ENCODE assay signal across 18 cellular contexts in genomic region chr5:82494942-82495341, GRCh38.
DNase-seq lines count a peak whose midpoint lies in the region; ATAC-seq, FAIRE-seq and TF ChIP-seq lines count a peak whose summit lies in the region.
"Had no signal": no experiment of that assay in that cellular context is flagged by ENCODE, and none has a peak within 500 bp of the region (broad histone marks: within the 10 kb centered on the region; RNA-seq: fewer than 3 reads in every experiment).

No MANE protein-coding gene starts in this region.

- POLR2A ChIA-PET in T-cell (lab: Charles Lee) = no interaction called here

- H3K9me3 ChIP-seq in GM23248 (ENCODE audit: low read depth) (no peaks in the 10 kb centered on the region), kidney (ENCODE audit: control insufficient read depth in 1 of 2, low read length in 2 of 2) (no peaks in the 10 kb centered on the region), tibial nerve (peaks cover 0 to 8% (median 3%) of the 10 kb centered on the region in 4 donors), small intestine (ENCODE audit: control insufficient read depth, low read depth) (no peaks in the 10 kb centered on the region)
- H3K9me3 ChIP-seq: colonic mucosa, thoracic aorta had no signal

- H3K79me2 ChIP-seq in GM23248 (ENCODE audit: insufficient read depth) = no peaks in the 10 kb centered on the region

- CTCF ChIA-PET in T-cell (lab: Charles Lee) = no interaction called here

- FAIRE-seq in kidney (lab: Jason Lieb, UNC) (no peak), small intestine (lab: Jason Lieb, UNC) (no peak)
- FAIRE-seq: GM12891 had no signal

- H3K36me3 ChIP-seq in GM23248 (ENCODE audit: low read depth) = no peaks in the 10 kb centered on the region
- no peaks in the 10 kb centered on the region for H3K36me3 ChIP-seq in kidney (ENCODE audit: control insufficient read depth in 1 of 2, insufficient read depth in 2 of 2, low read length in 2 of 2)
- no peaks in the 10 kb centered on the region for H3K36me3 ChIP-seq in tibial nerve
- H3K36me3 ChIP-seq in small intestine (ENCODE audit: control insufficient read depth in 2 of 2, insufficient read depth in 2 of 2, low read length in 2 of 2) = no peaks in the 10 kb centered on the region
- H3K36me3 ChIP-seq: colonic mucosa, thoracic aorta had no signal

- no peaks in the 10 kb centered on the region for H3K27me3 Mint-ChIP-seq in T-cell

- no peaks in the 10 kb centered on the region for H3K9me3 Mint-ChIP-seq in T-cell

- no peak overlapping the region for H3K4me2 ChIP-seq in GM23248 (ENCODE audit: unreplicated experiment)

- H3K4me1 ChIP-seq in GM23248 (ENCODE audit: insufficient read depth) (no peaks in the 10 kb centered on the region), kidney (ENCODE audit: control insufficient read depth in 1 of 2, insufficient read depth in 1 of 2, low read depth in 1 of 2, low read length in 2 of 2) (no peaks in the 10 kb centered on the region), tibial nerve (no peaks in the 10 kb centered on the region), small intestine (ENCODE audit: control insufficient read depth in 2 of 2, insufficient read depth in 1 of 2, low read depth in 1 of 2, low read length in 1 of 2) (no peaks in the 10 kb centered on the region)
- H3K4me1 ChIP-seq: colonic mucosa had no signal

- no peak for TF ChIP-seq POLR2A in tibial nerve (IDR thresholded peaks at IDR 0.05)

- no peaks in the 10 kb centered on the region for H3K9me2 ChIP-seq in GM23248 (ENCODE audit: insufficient read depth)

- no peaks in the 10 kb centered on the region for H3K27me3 ChIP-seq in GM23248 (replicated peaks; ENCODE audit: insufficient read depth)
- H3K27me3 ChIP-seq in tibial nerve = no peaks in the 10 kb centered on the region
- no peaks in the 10 kb centered on the region for H3K27me3 ChIP-seq in small intestine (ENCODE audit: control insufficient read depth in 2 of 2, insufficient read depth in 2 of 2, low read length in 2 of 2)
- H3K27me3 ChIP-seq: colonic mucosa had no signal

- H3K4me3 ChIP-seq in GM23248 (no peak overlapping the region), astrocyte of the spinal cord (ENCODE audit: low read depth, low read length) (no peak overlapping the region), kidney (ENCODE audit: low read length in 2 of 2) (no peak overlapping the region), tibial nerve (no peak overlapping the region), small intestine (ENCODE audit: low read depth in 1 of 2, low read length in 2 of 2) (no peak overlapping the region)
- H3K4me3 ChIP-seq: colonic mucosa, thoracic aorta had no signal

- no peak overlapping the region for H2AFZ ChIP-seq in GM23248

- no peak for TF ChIP-seq EP300 in tibial nerve (IDR thresholded peaks at IDR 0.05)

- no peak overlapping the region for H3K4me3 Mint-ChIP-seq in T-cell
- H3K4me3 Mint-ChIP-seq: activated naive CD8-positive, alpha-beta T cell; neural crest cell had no signal

- ATAC-seq in T-cell (replicated peaks in 1 of 4) = no peak
- ATAC-seq: left lobe of liver had no signal

- H3K4me1 Mint-ChIP-seq in T-cell = peaks cover 0 to 7% (median 0%) of the 10 kb centered on the region in 3 donors
- H3K4me1 Mint-ChIP-seq: neural crest cell had no signal

- intact Hi-C loops in kidney (cut with DNase I) = no loop called here

- peak; percentile 33 for DNase-seq in GM23248
- no peak for DNase-seq in astrocyte of the spinal cord (ENCODE audit: low read depth, low spot score)
- DNase-seq in kidney = no peak
- DNase-seq in tibial nerve (ENCODE audit: low spot score in 2 of 2) = no peak
- DNase-seq in pons (ENCODE audit: low spot score) = no peak
- DNase-seq in small intestine = no peak
- no peak for DNase-seq in T-cell
- DNase-seq: colonic mucosa, COR-L47, NCI-H1048, NCI-H524 treated with DMSO at 0.1 percent for 48 hours, Right ventricle myocardium superior had no signal

- in situ Hi-C loops in GM23248 (cut with MboI) = no loop called here
- in situ Hi-C loops in astrocyte of the spinal cord (cut with HindIII; ENCODE audit: low sequenced_read_pairs) = no loop called here

- no peaks in the 10 kb centered on the region for H3K36me3 Mint-ChIP-seq in T-cell
- H3K36me3 Mint-ChIP-seq: activated naive CD8-positive, alpha-beta T cell had no signal

- H3F3A ChIP-seq in GM23248 (ENCODE audit: insufficient read depth) = no peaks in the 10 kb centered on the region

- TF ChIP-seq CTCF in C4-2B (conservative IDR thresholded peaks at IDR 0.05) (peak; percentile 34), astrocyte of the spinal cord (IDR thresholded peaks at IDR 0.05; ENCODE audit: low read depth, low read length) (peak; percentile 23), kidney (IDR thresholded peaks at IDR 0.05; ENCODE audit: borderline replicate concordance, extremely low read depth, insufficient read depth) (peak; percentile 2), tibial nerve (IDR thresholded peaks at IDR 0.05) (no peak)

- H3K9ac ChIP-seq in GM23248 = no peak overlapping the region
- H3K9ac ChIP-seq in kidney (ENCODE audit: low read length in 2 of 2) = no peak overlapping the region

- H4K20me1 ChIP-seq in GM23248 (ENCODE audit: insufficient read depth) = no peaks in the 10 kb centered on the region

- H3K27ac ChIP-seq in C4-2B (no peak overlapping the region), GM23248 (no peak overlapping the region), kidney (ENCODE audit: low read depth in 2 of 2, low read length in 2 of 2) (no peak overlapping the region), tibial nerve (no peak overlapping the region), small intestine (ENCODE audit: low read depth in 1 of 2, low read length in 1 of 2) (no peak overlapping the region)
- H3K27ac ChIP-seq: colonic mucosa, thoracic aorta had no signal

- no peak overlapping the region for H3K27ac Mint-ChIP-seq in T-cell
- H3K27ac Mint-ChIP-seq: activated naive CD8-positive, alpha-beta T cell had no signal

Comparison
In these comparisons a context has a peak if more than half of its experiments do, and no peak if none do; other contexts are left out.
1. CTCF ChIP-seq: peak in C4-2B (single experiment), astrocyte of the spinal cord (single experiment) and kidney (single experiment); none in tibial nerve (0 of 5).